In genomic region chr1:233598891-233599541, GRCh38 we compare ENCODE assay signal across 11 cellular contexts. TPM values are rescaled to one million over a fixed set of nuclear protein-coding genes. Genes with fewer than 3 reads are reported as not detected.
DNase-seq lines count a peak whose midpoint lies in the region; ATAC-seq and TF ChIP-seq lines count a peak whose summit lies in the region.
"Had no signal": no experiment of that assay in that cellular context is flagged by ENCODE, and none has a peak within 500 bp of the region (broad histone marks: within the 10 kb centered on the region; RNA-seq: fewer than 3 reads in every experiment).

No MANE protein-coding gene starts in this region.

- H3K27ac Mint-ChIP-seq in activated CD8-positive, alpha-beta memory T cell treated with anti-CD3 and anti-CD28 coated beads, Interleukin-2, amount 10 ng/mL, durations not matched to agents 7 days and 5 days = peak overlapping the region; percentile 56
- peak overlapping the region; percentile 27 for H3K27ac Mint-ChIP-seq in mesothelial cell of epicardium
- H3K27ac Mint-ChIP-seq: H9, WTC11 had no signal

- no peak for TF ChIP-seq CTCF in mesothelial cell of epicardium (IDR thresholded peaks at IDR 0.05; ENCODE audit: unreplicated experiment)

- peaks cover 6% of the 10 kb centered on the region for H3K27me3 Mint-ChIP-seq in activated CD8-positive, alpha-beta memory T cell treated with anti-CD3 and anti-CD28 coated beads, Interleukin-2, amount 10 ng/mL, durations not matched to agents 7 days and 5 days
- no peaks in the 10 kb centered on the region for H3K27me3 Mint-ChIP-seq in mesothelial cell of epicardium (ENCODE audit: low read depth)

- peaks cover 26% of the 10 kb centered on the region for H3K4me1 Mint-ChIP-seq in activated CD8-positive, alpha-beta memory T cell treated with anti-CD3 and anti-CD28 coated beads, Interleukin-2, amount 10 ng/mL, durations not matched to agents 7 days and 5 days
- H3K4me1 Mint-ChIP-seq in mesothelial cell of epicardium = peaks cover 39% of the 10 kb centered on the region

- H3K4me3 Mint-ChIP-seq in activated CD8-positive, alpha-beta memory T cell treated with anti-CD3 and anti-CD28 coated beads, Interleukin-2, amount 10 ng/mL, durations not matched to agents 7 days and 5 days = peak overlapping the region; percentile 7
- H3K4me3 Mint-ChIP-seq in mesothelial cell of epicardium = no peak overlapping the region
- H3K4me3 Mint-ChIP-seq: H9, WTC11 had no signal

- DNase-seq in activated CD8-positive, alpha-beta memory T cell treated with anti-CD3 and anti-CD28 coated beads, Interleukin-2, amount 10 ng/mL, durations not matched to agents 7 days and 5 days = peak; percentile 58
- no peak for DNase-seq in activated CD8-positive, alpha-beta memory T cell treated with anti-CD3 and anti-CD28 coated beads for 24 hours
- DNase-seq in mesothelial cell of epicardium (ENCODE audit: low spot score in 2 of 2, unreplicated experiment in 2 of 2) = no peak
- DNase-seq in C1 segment of cervical spinal cord (lab: John Stamatoyannopoulos, UW) = no peak
- DNase-seq in NCI-H526 treated with DMSO at 0.1 percent for 48 hours (lab: John Stamatoyannopoulos, UW) = no peak
- DNase-seq in NCI-H446 (lab: John Stamatoyannopoulos, UW) = no peak
- DNase-seq: colonic mucosa, H9 had no signal

- peaks cover 4% of the 10 kb centered on the region for H3K36me3 Mint-ChIP-seq in activated CD8-positive, alpha-beta memory T cell treated with anti-CD3 and anti-CD28 coated beads, Interleukin-2, amount 10 ng/mL, durations not matched to agents 7 days and 5 days
- H3K36me3 Mint-ChIP-seq in mesothelial cell of epicardium = no peaks in the 10 kb centered on the region
- H3K36me3 Mint-ChIP-seq: WTC11 had no signal

- peaks cover 4% of the 10 kb centered on the region for H3K9me3 Mint-ChIP-seq in activated CD8-positive, alpha-beta memory T cell treated with anti-CD3 and anti-CD28 coated beads, Interleukin-2, amount 10 ng/mL, durations not matched to agents 7 days and 5 days (ENCODE audit: low read depth)
- H3K9me3 Mint-ChIP-seq in mesothelial cell of epicardium = peaks cover 7% of the 10 kb centered on the region
- H3K9me3 Mint-ChIP-seq: H9, WTC11 had no signal

- peak; percentile 81 for ATAC-seq in activated CD8-positive, alpha-beta memory T cell treated with anti-CD3 and anti-CD28 coated beads, Interleukin-2, amount 10 ng/mL, durations not matched to agents 7 days and 5 days
- ATAC-seq in GM21576 (IDR thresholded peaks at IDR 0.05; ENCODE audit: unreplicated experiment) (peak; percentile 88), HG03439 (IDR thresholded peaks at IDR 0.05; ENCODE audit: unreplicated experiment) (peak; percentile 87)
- ATAC-seq: WTC11 had no signal

- CTCF ChIA-PET in activated CD8-positive, alpha-beta memory T cell treated with anti-CD3 and anti-CD28 coated beads, Interleukin-2, amount 10 ng/mL, durations not matched to agents 7 days and 5 days (lab: Charles Lee) = interaction anchor here (0.9 kb wide), 1 partner anchor 235 kb away, joined by 3 read pairs; no protein-coding TSS in a partner anchor

RNA-seq across cellular contexts. Expression of gene KCNK1, which starts 14.9 kb away (rescaled TPM):
- 1 to 10 TPM in 1 of 2 experiments, under 1 TPM in 1; 0.61 to 1.5 TPM for total RNA-seq in activated CD8-positive, alpha-beta memory T cell treated with anti-CD3 and anti-CD28 coated beads, Interleukin-2, amount 10 ng/mL, durations not matched to agents 7 days and 5 days
- total RNA-seq in mesothelial cell of epicardium = 13.1 to 14.9 TPM (median 14.6 TPM) in 3 replicates
